ENCODE assay signal across 9 cellular contexts in genomic region chr5:16617272-16617973, GRCh38. TPM values are rescaled to one million over a fixed set of nuclear protein-coding genes. Genes with fewer than 3 reads are reported as not detected.
DNase-seq lines count a peak whose midpoint lies in the region; ATAC-seq, FAIRE-seq and TF ChIP-seq lines count a peak whose summit lies in the region.
"Had no signal": no experiment of that assay in that cellular context is flagged by ENCODE, and none has a peak within 500 bp of the region (broad histone marks: within the 10 kb centered on the region; RNA-seq: fewer than 3 reads in every experiment).

No MANE protein-coding gene starts in this region.

- H3K36me3 Mint-ChIP-seq in CD4-positive, alpha-beta memory T cell = peaks cover 0 to 11% of the 10 kb centered on the region in 2 donors
- H3K36me3 Mint-ChIP-seq: immature natural killer cell had no signal

- H3K27ac Mint-ChIP-seq in CD4-positive, alpha-beta memory T cell = no peak overlapping the region
- H3K27ac Mint-ChIP-seq: immature natural killer cell had no signal

- WGBS in iPS DF 6.9 (ENCODE audit: insufficient coverage, insufficient read length) = no CpG with 5 or more reads among the region's 27 CpGs

- no peaks in the 10 kb centered on the region for H3K27me3 Mint-ChIP-seq in CD4-positive, alpha-beta memory T cell

- DNase-seq in CD4-positive, alpha-beta memory T cell = peak; percentile 53 to 85 (median 61)
- no peak for DNase-seq in MG63
- peak; percentile 47 for DNase-seq in activated effector memory CD4-positive, alpha-beta T cell treated with Interleukin-2 at 50 U/mL for 16 hours
- DNase-seq in iPS DF 6.9 (ENCODE audit: low read depth, low spot score) = no peak
- peak; percentile 57 for DNase-seq in stimulated activated CD4-positive, alpha-beta T cell treated with anti-CD3 and anti-CD28 coated beads, Interleukin-4, amount 100 ng/mL, for 1 hour
- no peak for DNase-seq in NCI-H82 (lab: John Stamatoyannopoulos, UW)
- DNase-seq in H54 (ENCODE audit: insufficient read length, low spot score) = no peak

- intact Hi-C loops in CD4-positive, alpha-beta memory T cell (cut with micrococcal nuclease) = loop anchor here (1.0 to 2.0 kb wide), 3 partner anchors 12 to 152 kb away; partner anchors contain the start of gene ZNF622

- peak overlapping the region; percentile 52 to 66 for H3K4me3 ChIP-seq in CD4-positive, alpha-beta memory T cell (ENCODE audit: low read length in 2 of 2)
- H3K4me3 ChIP-seq in MG63 (peak overlapping the region; percentile 44), iPS DF 6.9 (ENCODE audit: low read length) (peak overlapping the region; percentile 69; the same call in 1 of the 2 replicates)

- no peak overlapping the region for H3K4me3 Mint-ChIP-seq in CD4-positive, alpha-beta memory T cell

- CTCF ChIA-PET in CD4-positive, alpha-beta memory T cell (lab: Charles Lee; ENCODE audit: partially characterized antibody) = interaction anchor here (0.9 to 2.0 kb wide), 4 partner anchors 10 to 53 kb away, joined by 3 to 10 read pairs (median 4); no protein-coding TSS in a partner anchor

- H3K4me1 Mint-ChIP-seq in CD4-positive, alpha-beta memory T cell = peaks cover 23 to 35% (median 30%) of the 10 kb centered on the region in 4 donors

- no peak for FAIRE-seq in H54 (lab: Jason Lieb, UNC)

- TF ChIP-seq POLR2A in H54 (IDR thresholded peaks at IDR 0.05; ENCODE audit: low read depth, low read length) = no peak

- H3K9me3 Mint-ChIP-seq in CD4-positive, alpha-beta memory T cell = no peaks in the 10 kb centered on the region
- H3K9me3 Mint-ChIP-seq: immature natural killer cell had no signal

- no peaks in the 10 kb centered on the region for H3K9me3 ChIP-seq in CD4-positive, alpha-beta memory T cell (ENCODE audit: control insufficient read depth in 1 of 2, low read length in 2 of 2)
- H3K9me3 ChIP-seq in MG63 = no peaks in the 10 kb centered on the region
- H3K9me3 ChIP-seq in iPS DF 6.9 (ENCODE audit: control insufficient read depth, insufficient read depth, low read length) = no peaks in the 10 kb centered on the region

- POLR2A ChIA-PET in CD4-positive, alpha-beta memory T cell (lab: Charles Lee; ENCODE audit: partially characterized antibody) = interaction anchor here (0.6 to 4.7 kb wide), 8 partner anchors 9 to 62 kb away, joined by 3 to 92 read pairs (median 4); no protein-coding TSS in a partner anchor

- peaks cover 47% of the 10 kb centered on the region for H3K4me1 ChIP-seq in CD4-positive, alpha-beta memory T cell (ENCODE audit: insufficient read depth, low read length)
- peaks cover 6% of the 10 kb centered on the region for H3K4me1 ChIP-seq in iPS DF 6.9 (ENCODE audit: control insufficient read depth, insufficient read depth, low read length)

- no peak for ATAC-seq in HG03521 (IDR thresholded peaks at IDR 0.05; ENCODE audit: unreplicated experiment)

- no peaks in the 10 kb centered on the region for H3K36me3 ChIP-seq in CD4-positive, alpha-beta memory T cell (ENCODE audit: insufficient read depth, low read length)
- H3K36me3 ChIP-seq in MG63 = no peaks in the 10 kb centered on the region
- H3K36me3 ChIP-seq in iPS DF 6.9 (ENCODE audit: control insufficient read depth, insufficient read depth, low read length) = no peaks in the 10 kb centered on the region; the same call in 1 of the 2 replicates

- no peaks in the 10 kb centered on the region for H3K27me3 ChIP-seq in CD4-positive, alpha-beta memory T cell (ENCODE audit: insufficient read depth, low read length)
- H3K27me3 ChIP-seq in MG63 = peaks cover 42% of the 10 kb centered on the region
- H3K27me3 ChIP-seq in iPS DF 6.9 (ENCODE audit: control insufficient read depth, insufficient read depth, low read length) = peaks cover 16% of the 10 kb centered on the region

- H3K27ac ChIP-seq in CD4-positive, alpha-beta memory T cell (ENCODE audit: low read depth, low read length) = peak overlapping the region; percentile 91
- H3K27ac ChIP-seq in iPS DF 6.9 (ENCODE audit: low read length) = no peak overlapping the region

RNA-seq across cellular contexts. Expression of gene RETREG1, which starts 0.6 kb away (rescaled TPM):
- 10 to 100 TPM; 26.6 to 28.0 TPM for total RNA-seq in CD4-positive, alpha-beta memory T cell
- polyA plus RNA-seq in CD4-positive, alpha-beta memory T cell = 10 to 100 TPM; 70.6 to 79.5 TPM
- 0.12 and 0.16 TPM in 2 replicates for total RNA-seq in MG63 (2014; rRNA removed; shearing (Covaris generic); ENCODE audit: low replicate concordance)

Comparison
In these comparisons a context has a peak if more than half of its experiments do, and no peak if none do; other contexts are left out.
1. DNase-seq: peak in CD4-positive, alpha-beta memory T cell (5 of 5), activated effector memory CD4-positive, alpha-beta T cell treated with Interleukin-2 at 50 U/mL for 16 hours (single experiment) and stimulated activated CD4-positive, alpha-beta T cell treated with anti-CD3 and anti-CD28 coated beads, Interleukin-4, amount 100 ng/mL, for 1 hour (single experiment); none in MG63 (single experiment), iPS DF 6.9 (single experiment), NCI-H82 (single experiment) and H54 (single experiment).
2. RNA of gene RETREG1, which starts 0.6 kb away (total RNA-seq): 26.6 to 28.0 TPM in CD4-positive, alpha-beta memory T cell; 0.12 to 0.16 TPM in MG63; every median in the first group is over 10 times any median in the second.
3. Peak in every context shown above with its lines, with median percentiles within 50 percentile points of each other: H3K4me3 ChIP-seq.